In the genomic region with DNA sequence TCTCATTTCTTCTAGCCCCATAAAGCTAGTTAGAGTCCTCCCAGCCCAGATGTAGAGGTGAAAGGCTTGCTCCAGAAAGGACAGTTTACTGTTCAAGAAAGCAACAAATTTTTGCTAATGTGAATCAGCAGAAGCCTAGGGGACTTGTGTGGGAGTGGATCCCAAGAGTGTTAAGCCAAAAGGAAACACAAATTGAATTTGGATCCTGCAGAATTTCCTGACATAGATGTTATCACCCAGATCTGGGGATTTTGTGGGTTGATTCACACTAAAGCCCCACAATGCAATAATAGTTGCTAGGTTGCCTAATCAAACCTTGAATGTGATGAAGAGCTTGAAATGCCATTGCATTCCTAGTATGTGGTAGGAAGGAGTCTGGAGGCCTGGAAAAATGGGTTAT, we compare ENCODE assay signal across 32 cellular contexts.
DNase-seq lines count a peak whose midpoint lies in the region; ATAC-seq and TF ChIP-seq lines count a peak whose summit lies in the region.
"Had no signal": no experiment of that assay in that cellular context is flagged by ENCODE, and none has a peak within 500 bp of the region (broad histone marks: within the 10 kb centered on the region; RNA-seq: fewer than 3 reads in every experiment).

No MANE protein-coding gene starts in this region.

- H3K9me3 ChIP-seq in osteoblast (ENCODE audit: low read depth, low read length) = no peaks in the 10 kb centered on the region
- H3K9me3 ChIP-seq: ascending aorta, BE2C, mucosa of descending colon, right lobe of liver, transverse colon had no signal

- no peak for ATAC-seq in GM19351 (IDR thresholded peaks at IDR 0.05; ENCODE audit: unreplicated experiment)
- ATAC-seq: activated naive CD4-positive, alpha-beta T cell treated with anti-CD3 and anti-CD28 coated beads, Interleukin-2, amount 50 U/mL, for 72 hours; left ventricle myocardium superior; mucosa of descending colon; right lobe of liver; stimulated activated naive CD8-positive, alpha-beta T cell treated with anti-CD3 and anti-CD28 coated beads, Interleukin-15, amount 100 ng/mL, for 72 hours had no signal

- intact Hi-C loops in head of caudate nucleus (cut with DNase I) = no loop called here

- TF ChIP-seq CTCF in osteoblast (IDR thresholded peaks at IDR 0.05; ENCODE audit: extremely low read depth, low read depth, low read length) = no peak

- H3K4me3 ChIP-seq in osteoblast (ENCODE audit: insufficient read depth, low read length) = no peak overlapping the region
- H3K4me3 ChIP-seq: ascending aorta, dorsolateral prefrontal cortex, mucosa of descending colon, PC-9, right lobe of liver, transverse colon had no signal

- no peaks in the 10 kb centered on the region for H3K79me2 ChIP-seq in osteoblast (ENCODE audit: insufficient read depth, low read length)
- H3K79me2 ChIP-seq: parathyroid adenoma had no signal

- H3K27me3 ChIP-seq in osteoblast (ENCODE audit: insufficient read depth, low read length) = no peaks in the 10 kb centered on the region
- H3K27me3 ChIP-seq: ascending aorta, BE2C, dorsolateral prefrontal cortex, right lobe of liver, transverse colon had no signal

- H2AFZ ChIP-seq in osteoblast (ENCODE audit: low read length) = no peak overlapping the region
- H2AFZ ChIP-seq: parathyroid adenoma, PC-9 had no signal

- no peaks in the 10 kb centered on the region for H4K20me1 ChIP-seq in osteoblast (ENCODE audit: insufficient read depth, low read length)

- H3K4me2 ChIP-seq in osteoblast (ENCODE audit: insufficient read depth, low read length) = peak overlapping the region; percentile 23
- H3K4me2 ChIP-seq: PC-9 had no signal

- DNase-seq in AG20443 (ENCODE audit: low spot score) = peak; percentile 76
- peak; percentile 76 for DNase-seq in M059J (ENCODE audit: low read depth)
- DNase-seq in fibroblast of gingiva (ENCODE audit: low read depth) = peak; percentile 38
- peak; percentile 58 for DNase-seq in osteoblast (ENCODE audit: insufficient read length, low spot score, missing footprints)
- no peak for DNase-seq in KBM-7
- no peak for DNase-seq in SW480 (ENCODE audit: low spot score)
- DNase-seq in head of caudate nucleus = no peak
- DNase-seq: activated B cell treated with CpG ODN at 0.5 μM for 24 hours; activated CD4-positive, alpha-beta T cell treated with anti-CD3 and anti-CD28 coated beads, Interleukin-2, amount 50 U/mL, for 4 hours; activated CD8-positive, alpha-beta memory T cell treated with anti-CD3 and anti-CD28 coated beads, Interleukin-2, amount 50 U/mL, for 4 hours; BE2C; COR-L47; DMS79; dorsolateral prefrontal cortex; foreskin melanocyte; hippocampal formation; islet precursor cell; left ventricle myocardium superior; mucosa of descending colon; NCI-H1105 treated with DMSO at 0.1 percent for 48 hours; NCI-H2029; NCI-H446 treated with DMSO at 0.1 percent for 48 hours; PC-9; right lobe of liver; SHP77; stimulated activated naive CD8-positive, alpha-beta T cell treated with anti-CD3 and anti-CD28 coated beads, Interleukin-15, amount 100 ng/mL, for 72 hours; SW 1271; transverse colon had no signal

- in situ Hi-C loops in KBM-7 (cut with MboI; ENCODE audit: low pct_unique_long_range_greater_than_20kb, low sequenced_read_pairs) = no loop called here

- H3K4me1 ChIP-seq in osteoblast (ENCODE audit: insufficient read depth, low read length) = peaks cover 30% of the 10 kb centered on the region
- H3K4me1 ChIP-seq: ascending aorta, BE2C, parathyroid adenoma, right lobe of liver, transverse colon had no signal

- no peaks in the 10 kb centered on the region for H3K36me3 ChIP-seq in osteoblast (ENCODE audit: insufficient read depth, low read length)
- H3K36me3 ChIP-seq: ascending aorta, BE2C, right lobe of liver, transverse colon had no signal

- H3K27ac ChIP-seq in osteoblast (ENCODE audit: low read depth, low read length) = peak overlapping the region; percentile 74
- H3K27ac ChIP-seq: ascending aorta, dorsolateral prefrontal cortex, parathyroid adenoma, PC-9, right lobe of liver, transverse colon had no signal

Comparison
In these comparisons a context has a peak if more than half of its experiments do, and no peak if none do; other contexts are left out.
1. DNase-seq: peak in AG20443 (single experiment), M059J (single experiment), fibroblast of gingiva (single experiment) and osteoblast (single experiment); none in KBM-7 (single experiment), SW480 (single experiment) and head of caudate nucleus (0 of 42).